ENCODE assay signal across 29 cellular contexts in genomic region chr6:45665859-45666258, GRCh38.
DNase-seq lines count a peak whose midpoint lies in the region; ATAC-seq and TF ChIP-seq lines count a peak whose summit lies in the region.
"Had no signal": no experiment of that assay in that cellular context is flagged by ENCODE, and none has a peak within 500 bp of the region (broad histone marks: within the 10 kb centered on the region; RNA-seq: fewer than 3 reads in every experiment).

No MANE protein-coding gene starts in this region.

- peaks cover 11% of the 10 kb centered on the region for H3F3A ChIP-seq in neural progenitor cell (ENCODE audit: low read depth)

- CTCF ChIA-PET in activated CD4-positive, alpha-beta T cell treated with anti-CD3 and anti-CD28 coated beads for 36 hours (lab: Charles Lee) = no interaction called here
- CTCF ChIA-PET in activated CD4-positive, alpha-beta memory T cell treated with anti-CD3 and anti-CD28 coated beads for 36 hours (lab: Charles Lee) = interaction anchor here (0.7 to 1.5 kb wide), 3 partner anchors 11 to 1036 kb away, joined by 3 read pairs; no protein-coding TSS in a partner anchor

- ATAC-seq in activated CD4-positive, alpha-beta T cell treated with anti-CD3 and anti-CD28 coated beads for 36 hours = peak; percentile 55
- ATAC-seq: effector memory CD8-positive, alpha-beta T cell; esophagus mucosa; left lobe of liver; psoas muscle; SK-N-SH treated with all-trans-retinoic acid at 6 μM for 48 hours had no signal

- POLR2A ChIA-PET in activated CD4-positive, alpha-beta T cell treated with anti-CD3 and anti-CD28 coated beads for 36 hours (lab: Charles Lee) = no interaction called here
- POLR2A ChIA-PET in activated CD4-positive, alpha-beta memory T cell treated with anti-CD3 and anti-CD28 coated beads for 36 hours (lab: Charles Lee) = interaction anchor here (0.6 kb wide), 1 partner anchor 10 kb away, joined by 4 read pairs; no protein-coding TSS in a partner anchor

- no peak overlapping the region for H2AFZ ChIP-seq in neural progenitor cell (replicated peaks)
- H2AFZ ChIP-seq: GM23248 had no signal

- no peak for TF ChIP-seq CTCF in neural progenitor cell (IDR thresholded peaks at IDR 0.05)

- H3K4me1 Mint-ChIP-seq in activated CD4-positive, alpha-beta T cell treated with anti-CD3 and anti-CD28 coated beads for 36 hours = peaks cover 24% of the 10 kb centered on the region
- peaks cover 31% of the 10 kb centered on the region for H3K4me1 Mint-ChIP-seq in activated CD4-positive, alpha-beta memory T cell treated with anti-CD3 and anti-CD28 coated beads for 36 hours (ENCODE audit: low read depth)
- H3K4me1 Mint-ChIP-seq in neural progenitor cell = peaks cover 31% of the 10 kb centered on the region

- no peaks in the 10 kb centered on the region for H3K36me3 ChIP-seq in neural progenitor cell
- H3K36me3 ChIP-seq: neutrophil, tibial nerve had no signal

- H3K4me3 ChIP-seq in neural progenitor cell = no peak overlapping the region
- H3K4me3 ChIP-seq: GM23248, psoas muscle, tibial nerve had no signal

- no peak overlapping the region for H3K27ac ChIP-seq in neural progenitor cell
- H3K27ac ChIP-seq: GM23248, neutrophil, psoas muscle, tibial nerve had no signal

- H3K27ac Mint-ChIP-seq in activated CD4-positive, alpha-beta T cell treated with anti-CD3 and anti-CD28 coated beads for 36 hours = peak overlapping the region; percentile 42
- H3K27ac Mint-ChIP-seq in activated CD4-positive, alpha-beta memory T cell treated with anti-CD3 and anti-CD28 coated beads for 36 hours = no peak overlapping the region
- no peak overlapping the region for H3K27ac Mint-ChIP-seq in neural progenitor cell
- H3K27ac Mint-ChIP-seq: activated naive CD8-positive, alpha-beta T cell treated with anti-CD3 and anti-CD28 coated beads for 36 hours; immature natural killer cell; memory B cell had no signal

- peaks cover 26% of the 10 kb centered on the region for H3K4me1 ChIP-seq in neural progenitor cell

- peaks cover 19% of the 10 kb centered on the region for H3K27me3 Mint-ChIP-seq in activated CD4-positive, alpha-beta T cell treated with anti-CD3 and anti-CD28 coated beads for 36 hours
- peaks cover 20% of the 10 kb centered on the region for H3K27me3 Mint-ChIP-seq in activated CD4-positive, alpha-beta memory T cell treated with anti-CD3 and anti-CD28 coated beads for 36 hours
- peaks cover 28% of the 10 kb centered on the region for H3K27me3 Mint-ChIP-seq in neural progenitor cell (ENCODE audit: insufficient read depth, low read depth)

- no peak overlapping the region for H3K4me2 ChIP-seq in neural progenitor cell

- no peak overlapping the region for H3K4me3 Mint-ChIP-seq in activated CD4-positive, alpha-beta T cell treated with anti-CD3 and anti-CD28 coated beads for 36 hours
- no peak overlapping the region for H3K4me3 Mint-ChIP-seq in activated CD4-positive, alpha-beta memory T cell treated with anti-CD3 and anti-CD28 coated beads for 36 hours
- no peak overlapping the region for H3K4me3 Mint-ChIP-seq in neural progenitor cell
- H3K4me3 Mint-ChIP-seq: activated naive CD8-positive, alpha-beta T cell treated with anti-CD3 and anti-CD28 coated beads for 36 hours; effector memory CD8-positive, alpha-beta T cell; immature natural killer cell; memory B cell had no signal

- H3K79me2 ChIP-seq in neural progenitor cell (ENCODE audit: low read depth) = no peaks in the 10 kb centered on the region

- H4K20me1 ChIP-seq in neural progenitor cell (ENCODE audit: low read depth) = no peaks in the 10 kb centered on the region

- no peak overlapping the region for H3K9ac ChIP-seq in neural progenitor cell
- H3K9ac ChIP-seq: GM23248 had no signal

- H3K9me3 ChIP-seq in neural progenitor cell (ENCODE audit: low read depth) = no peaks in the 10 kb centered on the region
- H3K9me3 ChIP-seq: neutrophil, psoas muscle, tibial nerve had no signal

- DNase-seq in activated CD4-positive, alpha-beta T cell treated with anti-CD3 and anti-CD28 coated beads for 36 hours = peak; percentile 22
- DNase-seq in activated CD4-positive, alpha-beta T cell treated with anti-CD3 and anti-CD28 coated beads, Interleukin-2, amount 50 U/mL, for 4 hours = no peak
- DNase-seq in MV-4-11 (lab: John Stamatoyannopoulos, UW) (peak; percentile 29), neural progenitor cell (ENCODE audit: low spot score) (peak; percentile 18), globus pallidus (ENCODE audit: low spot score) (no peak), epidermal melanocyte (ENCODE audit: insufficient read length, low spot score) (no peak)
- DNase-seq in activated CD4-positive, alpha-beta memory T cell treated with anti-CD3 and anti-CD28 coated beads for 36 hours = peak; percentile 38
- DNase-seq in activated CD4-positive, CD25-positive, alpha-beta regulatory T cell (lab: John Stamatoyannopoulos, UW) = no peak
- DNase-seq: activated effector memory CD4-positive, alpha-beta T cell treated with Interleukin-2 at 50 U/mL for 16 hours; activated naive CD8-positive, alpha-beta T cell treated with anti-CD3 and anti-CD28 coated beads for 36 hours; caudate nucleus; CD8-positive, alpha-beta memory T cell; cortex of kidney; effector memory CD8-positive, alpha-beta T cell; foreskin melanocyte; GM23248; immature natural killer cell; NCI-H1436; NCI-H2107; NCI-H446; NCI-H774; psoas muscle had no signal

- H3K27me3 ChIP-seq in neural progenitor cell = peaks cover 44% of the 10 kb centered on the region

- peaks cover 3% of the 10 kb centered on the region for H3K9me3 Mint-ChIP-seq in activated CD4-positive, alpha-beta T cell treated with anti-CD3 and anti-CD28 coated beads for 36 hours (ENCODE audit: low read depth)
- no peaks in the 10 kb centered on the region for H3K9me3 Mint-ChIP-seq in activated CD4-positive, alpha-beta memory T cell treated with anti-CD3 and anti-CD28 coated beads for 36 hours
- peaks cover 5% of the 10 kb centered on the region for H3K9me3 Mint-ChIP-seq in neural progenitor cell
- H3K9me3 Mint-ChIP-seq: activated naive CD8-positive, alpha-beta T cell treated with anti-CD3 and anti-CD28 coated beads for 36 hours; effector memory CD8-positive, alpha-beta T cell; IgD-negative memory B cell; memory B cell had no signal

- intact Hi-C loops in activated CD4-positive, alpha-beta T cell treated with anti-CD3 and anti-CD28 coated beads for 36 hours (cut with DNase I, micrococcal nuclease) = no loop called here
- intact Hi-C loops in activated CD4-positive, alpha-beta memory T cell treated with anti-CD3 and anti-CD28 coated beads for 36 hours (cut with micrococcal nuclease) = no loop called here

- no peaks in the 10 kb centered on the region for H3K36me3 Mint-ChIP-seq in activated CD4-positive, alpha-beta T cell treated with anti-CD3 and anti-CD28 coated beads for 36 hours (ENCODE audit: low read depth)
- no peaks in the 10 kb centered on the region for H3K36me3 Mint-ChIP-seq in activated CD4-positive, alpha-beta memory T cell treated with anti-CD3 and anti-CD28 coated beads for 36 hours
- peaks cover 2% of the 10 kb centered on the region for H3K36me3 Mint-ChIP-seq in neural progenitor cell
- H3K36me3 Mint-ChIP-seq: activated naive CD8-positive, alpha-beta T cell treated with anti-CD3 and anti-CD28 coated beads for 36 hours; IgD-negative memory B cell; memory B cell had no signal

Comparison
In these comparisons a context has a peak if more than half of its experiments do, and no peak if none do; other contexts are left out.
1. DNase-seq: peak in activated CD4-positive, alpha-beta T cell treated with anti-CD3 and anti-CD28 coated beads for 36 hours (single experiment), MV-4-11 (single experiment), activated CD4-positive, alpha-beta memory T cell treated with anti-CD3 and anti-CD28 coated beads for 36 hours (single experiment) and neural progenitor cell (single experiment); none in activated CD4-positive, alpha-beta T cell treated with anti-CD3 and anti-CD28 coated beads, Interleukin-2, amount 50 U/mL, for 4 hours (0 of 2), globus pallidus (single experiment), activated CD4-positive, CD25-positive, alpha-beta regulatory T cell (0 of 4) and epidermal melanocyte (single experiment).